9 cellular contexts compared by ENCODE assay signal in the genomic region with DNA sequence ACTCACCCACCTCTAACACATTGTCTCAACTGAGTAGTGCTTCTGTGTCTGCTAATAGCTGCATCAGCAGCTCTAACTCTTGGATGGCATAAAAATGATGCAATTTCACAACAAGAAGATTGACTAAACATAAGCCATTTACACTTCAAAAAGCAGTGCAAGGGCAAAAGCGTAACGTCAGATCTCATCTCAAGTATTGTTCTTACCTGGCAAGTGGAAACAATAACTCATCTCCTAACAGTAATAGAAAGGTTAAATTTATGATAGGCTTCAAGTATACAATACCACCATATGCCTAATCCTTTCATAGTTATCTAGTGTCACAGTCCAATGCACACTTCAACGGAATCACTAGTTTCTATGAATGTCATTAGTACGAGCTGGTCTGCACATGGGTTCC. TPM values are rescaled to one million over a fixed set of nuclear protein-coding genes. Genes with fewer than 3 reads are reported as not detected.
DNase-seq lines count a peak whose midpoint lies in the region; ATAC-seq lines count a peak whose summit lies in the region.
"Had no signal": no experiment of that assay in that cellular context is flagged by ENCODE, and none has a peak within 500 bp of the region (broad histone marks: within the 10 kb centered on the region; RNA-seq: fewer than 3 reads in every experiment).

No MANE protein-coding gene starts in this region.

- no peaks in the 10 kb centered on the region for H3K79me1 ChIP-seq in mesendoderm (ENCODE audit: low read length)

- peak; percentile 38 for ATAC-seq in HG02623 (IDR thresholded peaks at IDR 0.05; ENCODE audit: unreplicated experiment)
- ATAC-seq in stimulated activated effector memory CD8-positive, alpha-beta T cell treated with anti-CD3 and anti-CD28 coated beads, Interleukin-12 subunit alpha, Interleukin-12 subunit beta, amount 100 ng/mL, for 72 hours, result peak; percentile 91
- ATAC-seq: body of pancreas had no signal

- peak overlapping the region; percentile 51 for H3K27ac Mint-ChIP-seq in stimulated activated effector memory CD8-positive, alpha-beta T cell treated with anti-CD3 and anti-CD28 coated beads, Interleukin-12 subunit alpha, Interleukin-12 subunit beta, amount 100 ng/mL, for 72 hours

- no peak overlapping the region for H2BK15ac ChIP-seq in mesendoderm (replicated peaks; ENCODE audit: low read depth)

- WGBS in mesendoderm (ENCODE audit: extremely low coverage, insufficient coverage, low lambda C conversion rate), result no CpG with 5 or more reads among the region's 4 CpGs

- H4K5ac ChIP-seq in mesendoderm (ENCODE audit: low read length), result no peak overlapping the region

- no peak overlapping the region for H3K4me3 Mint-ChIP-seq in stimulated activated effector memory CD8-positive, alpha-beta T cell treated with anti-CD3 and anti-CD28 coated beads, Interleukin-12 subunit alpha, Interleukin-12 subunit beta, amount 100 ng/mL, for 72 hours

- no peak overlapping the region for H3K4me3 ChIP-seq in mesendoderm (ENCODE audit: low read length)
- H3K4me3 ChIP-seq: body of pancreas had no signal

- no peak overlapping the region for H3K4ac ChIP-seq in mesendoderm (ENCODE audit: low read depth, low read length)

- H3K27me3 ChIP-seq in mesendoderm (ENCODE audit: insufficient read depth, low read length, poor library complexity), result no peaks in the 10 kb centered on the region
- H3K27me3 ChIP-seq: body of pancreas had no signal

- peak; percentile 13 for DNase-seq in activated T-cell treated with anti-CD3 and anti-CD28 coated beads for 24 hours (ENCODE audit: low read depth)
- no peak for DNase-seq in activated T-cell treated with anti-CD3 and anti-CD28 coated beads for 4 hours
- DNase-seq in NCI-H1694 (lab: John Stamatoyannopoulos, UW), result peak; percentile 3
- DNase-seq in stimulated activated effector memory CD8-positive, alpha-beta T cell treated with anti-CD3 and anti-CD28 coated beads, Interleukin-12 subunit alpha, Interleukin-12 subunit beta, amount 100 ng/mL, for 72 hours (ENCODE audit: low spot score in 2 of 2), result no peak
- no peak for DNase-seq in NCI-H1092 treated with DMSO at 0.1 percent for 48 hours (lab: John Stamatoyannopoulos, UW)
- no peak for DNase-seq in NOMO-1 (lab: John Stamatoyannopoulos, UW; ENCODE audit: unreplicated experiment in 2 of 2)
- no peak for DNase-seq in mesendoderm
- DNase-seq: body of pancreas had no signal

- peaks cover 7% of the 10 kb centered on the region for H3K36me3 Mint-ChIP-seq in stimulated activated effector memory CD8-positive, alpha-beta T cell treated with anti-CD3 and anti-CD28 coated beads, Interleukin-12 subunit alpha, Interleukin-12 subunit beta, amount 100 ng/mL, for 72 hours

- no peak overlapping the region for H2BK120ac ChIP-seq in mesendoderm (ENCODE audit: low read depth, low read length)

- no peak overlapping the region for H2BK5ac ChIP-seq in mesendoderm (ENCODE audit: low read length)

- H3K4me1 Mint-ChIP-seq in stimulated activated effector memory CD8-positive, alpha-beta T cell treated with anti-CD3 and anti-CD28 coated beads, Interleukin-12 subunit alpha, Interleukin-12 subunit beta, amount 100 ng/mL, for 72 hours, result peaks cover 33% of the 10 kb centered on the region

- H3K9me3 Mint-ChIP-seq in stimulated activated effector memory CD8-positive, alpha-beta T cell treated with anti-CD3 and anti-CD28 coated beads, Interleukin-12 subunit alpha, Interleukin-12 subunit beta, amount 100 ng/mL, for 72 hours, result no peaks in the 10 kb centered on the region

- no peak overlapping the region for H3K9ac ChIP-seq in mesendoderm (ENCODE audit: low read length)

- no peak overlapping the region for H3K4me2 ChIP-seq in mesendoderm (ENCODE audit: low read length)

- no peak overlapping the region for H3K23ac ChIP-seq in mesendoderm (ENCODE audit: low read length)

- H3K27ac ChIP-seq in mesendoderm (ENCODE audit: low read depth, low read length), result no peak overlapping the region

- H3K36me3 ChIP-seq in mesendoderm (ENCODE audit: control insufficient read depth, insufficient read depth, low read length), result no peaks in the 10 kb centered on the region

- no peaks in the 10 kb centered on the region for H3K79me2 ChIP-seq in mesendoderm (ENCODE audit: control insufficient read depth, insufficient read depth, low read length)

- no peak overlapping the region for H2AK5ac ChIP-seq in mesendoderm (ENCODE audit: low read length)

- no peak overlapping the region for H3K56ac ChIP-seq in mesendoderm (ENCODE audit: low read length)

- no peak overlapping the region for H3K18ac ChIP-seq in mesendoderm (ENCODE audit: low read length)

- no peaks in the 10 kb centered on the region for H3K4me1 ChIP-seq in mesendoderm (ENCODE audit: control insufficient read depth, low read depth, low read length)

- H4K8ac ChIP-seq in mesendoderm (ENCODE audit: low read depth, low read length), result no peak overlapping the region

RNA-seq across cellular contexts. Expression of gene TPK1, which starts 14.8 kb away (rescaled TPM):
- 1.6 TPM for polyA plus RNA-seq in mesendoderm (2013, experiment 1 of 2)
- polyA plus RNA-seq in mesendoderm (2013, experiment 2 of 2), result 1.8 TPM

Comparison
In these comparisons a context has a peak if more than half of its experiments do, and no peak if none do; other contexts are left out.
1. DNase-seq: peak in activated T-cell treated with anti-CD3 and anti-CD28 coated beads for 24 hours (single experiment) and NCI-H1694 (single experiment); none in activated T-cell treated with anti-CD3 and anti-CD28 coated beads for 4 hours (single experiment), stimulated activated effector memory CD8-positive, alpha-beta T cell treated with anti-CD3 and anti-CD28 coated beads, Interleukin-12 subunit alpha, Interleukin-12 subunit beta, amount 100 ng/mL, for 72 hours (0 of 2), NCI-H1092 treated with DMSO at 0.1 percent for 48 hours (single experiment), NOMO-1 (0 of 2) and mesendoderm (single experiment).